ENCODE assay signal across 11 cellular contexts in the genomic region with DNA sequence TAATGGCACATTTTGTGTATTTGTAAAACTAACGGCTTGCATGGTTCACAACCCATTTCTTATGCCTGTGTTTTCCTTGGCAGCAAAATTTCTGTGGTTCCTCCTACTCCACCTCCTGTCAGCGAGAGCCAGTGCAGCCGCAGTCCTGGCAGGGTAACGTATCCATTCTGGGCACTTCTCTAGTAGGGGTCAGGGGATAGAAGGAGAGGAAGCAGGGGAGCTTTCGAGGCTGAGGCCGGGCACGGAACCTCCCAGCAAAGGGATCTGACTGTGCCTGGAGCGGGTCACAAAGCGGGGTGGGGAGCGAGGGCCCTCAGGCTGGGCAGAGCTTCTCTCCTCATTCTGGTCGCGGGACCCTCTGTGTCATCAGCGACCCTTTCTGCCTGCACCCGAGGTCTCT. TPM values are rescaled to one million over a fixed set of nuclear protein-coding genes. Genes with fewer than 3 reads are reported as not detected.
DNase-seq lines count a peak whose midpoint lies in the region; ATAC-seq and TF ChIP-seq lines count a peak whose summit lies in the region.
"Had no signal": no experiment of that assay in that cellular context is flagged by ENCODE, and none has a peak within 500 bp of the region (broad histone marks: within the 10 kb centered on the region; RNA-seq: fewer than 3 reads in every experiment).

No MANE protein-coding gene starts in this region.

- ATAC-seq in T-cell (replicated peaks in 1 of 4) = no peak
- ATAC-seq: body of pancreas had no signal

- DNase-seq in AG08396 (ENCODE audit: low spot score) (peak; percentile 67), glutamatergic neuron (no peak), NCI-H2196 treated with DMSO at 0.1 percent for 48 hours (lab: John Stamatoyannopoulos, UW; ENCODE audit: unreplicated experiment) (no peak), NCI-H1417 (lab: John Stamatoyannopoulos, UW) (no peak), T-cell (no peak), putamen (ENCODE audit: low spot score) (no peak)
- DNase-seq: activated CD4-positive, alpha-beta T cell treated with anti-CD3 and anti-CD28 coated beads, Interleukin-2, amount 10 ng/mL, durations not matched to agents 24 days and 14 days; body of pancreas; CD4-positive, alpha-beta memory T cell had no signal

- no peaks in the 10 kb centered on the region for H3K9me3 ChIP-seq in parathyroid adenoma (ENCODE audit: control insufficient read depth, low read length)
- H3K9me3 ChIP-seq: body of pancreas had no signal

- H3K27me3 Mint-ChIP-seq in glutamatergic neuron (ENCODE audit: unreplicated experiment) (peaks cover 3% of the 10 kb centered on the region), T-cell (no peaks in the 10 kb centered on the region)
- H3K27me3 Mint-ChIP-seq: activated CD4-positive, alpha-beta T cell treated with anti-CD3 and anti-CD28 coated beads, Interleukin-2, amount 10 ng/mL, durations not matched to agents 24 days and 14 days; CD4-positive, alpha-beta memory T cell had no signal

- H3K4me1 ChIP-seq in parathyroid adenoma = peaks cover 21% of the 10 kb centered on the region

- H3K4me2 ChIP-seq in parathyroid adenoma (ENCODE audit: low read length) = no peak overlapping the region

- no peak overlapping the region for H3K9ac ChIP-seq in parathyroid adenoma

- H3K4me3 Mint-ChIP-seq in glutamatergic neuron (ENCODE audit: unreplicated experiment) (no peak overlapping the region), T-cell (no peak overlapping the region)
- H3K4me3 Mint-ChIP-seq: activated CD4-positive, alpha-beta T cell treated with anti-CD3 and anti-CD28 coated beads, Interleukin-2, amount 10 ng/mL, durations not matched to agents 24 days and 14 days; CD4-positive, alpha-beta memory T cell had no signal

- CTCF ChIA-PET in T-cell (lab: Charles Lee) = interaction anchor here in 1 of 2 donors (0.6 to 0.7 kb wide), 2 partner anchors 81 to 264 kb away, joined by 3 to 4 read pairs; no protein-coding TSS in a partner anchor

- H3K27ac ChIP-seq in VCaP (peak overlapping the region; percentile 59), parathyroid adenoma (no peak overlapping the region)

- no peaks in the 10 kb centered on the region for H3K36me3 ChIP-seq in parathyroid adenoma (ENCODE audit: control insufficient read depth, insufficient read depth, low read length)

- H3K27me3 ChIP-seq in parathyroid adenoma (ENCODE audit: control insufficient read depth, insufficient read depth, low read length) = no peaks in the 10 kb centered on the region
- H3K27me3 ChIP-seq: body of pancreas had no signal

- peaks cover 2% of the 10 kb centered on the region for H3K79me2 ChIP-seq in parathyroid adenoma

- TF ChIP-seq CTCF in VCaP (conservative IDR thresholded peaks at IDR 0.05) (no peak), glutamatergic neuron (IDR thresholded peaks at IDR 0.05; ENCODE audit: partially characterized antibody, unreplicated experiment) (no peak), parathyroid adenoma (IDR thresholded peaks at IDR 0.05) (no peak)

- no peaks in the 10 kb centered on the region for H3K9me3 Mint-ChIP-seq in glutamatergic neuron (ENCODE audit: unreplicated experiment)
- H3K9me3 Mint-ChIP-seq in T-cell = no peaks in the 10 kb centered on the region
- H3K9me3 Mint-ChIP-seq: activated CD4-positive, alpha-beta T cell treated with anti-CD3 and anti-CD28 coated beads, Interleukin-2, amount 10 ng/mL, durations not matched to agents 24 days and 14 days; CD4-positive, alpha-beta memory T cell had no signal

- no peak overlapping the region for H3K4me3 ChIP-seq in parathyroid adenoma (ENCODE audit: low read depth, low read length)
- H3K4me3 ChIP-seq: body of pancreas had no signal

- H2AFZ ChIP-seq in parathyroid adenoma = peak overlapping the region; percentile 28

- POLR2A ChIA-PET in T-cell (lab: Charles Lee) = interaction anchor here in 1 of 2 donors (0.6 kb wide), 1 partner anchor 273 kb away, joined by 3 read pairs; no protein-coding TSS in a partner anchor

- H3K36me3 Mint-ChIP-seq in glutamatergic neuron (ENCODE audit: unreplicated experiment) = no peaks in the 10 kb centered on the region
- peaks cover 38% of the 10 kb centered on the region for H3K36me3 Mint-ChIP-seq in T-cell

- H3K4me1 Mint-ChIP-seq in glutamatergic neuron (ENCODE audit: low read depth, unreplicated experiment) (peaks cover 21% of the 10 kb centered on the region), T-cell (peaks cover 7 to 11% (median 10%) of the 10 kb centered on the region in 3 donors)

- peak overlapping the region; percentile 3 for H3K27ac Mint-ChIP-seq in glutamatergic neuron (ENCODE audit: unreplicated experiment)
- peak overlapping the region in 1 of 2 donors; percentile 50 for H3K27ac Mint-ChIP-seq in T-cell
- H3K27ac Mint-ChIP-seq: activated CD4-positive, alpha-beta T cell treated with anti-CD3 and anti-CD28 coated beads, Interleukin-2, amount 10 ng/mL, durations not matched to agents 24 days and 14 days had no signal

RNA-seq across cellular contexts. Expression of a gene that starts 58.4 kb away (rescaled TPM):
- 2.8 TPM for total RNA-seq in glutamatergic neuron (ENCODE audit: unreplicated experiment)
- 10 to 100 TPM; 14.4 to 45.6 (median 22.9) TPM for total RNA-seq in T-cell
